20 cellular contexts compared by ENCODE assay signal in genomic region chr19:30071871-30072270, GRCh38.
A peak's percentile ranks its signal among the peaks of the same experiment; 100 is the strongest.
DNase-seq lines count a peak whose midpoint lies in the region; ATAC-seq, FAIRE-seq and TF ChIP-seq lines count a peak whose summit lies in the region.
"Had no signal": no experiment of that assay in that cellular context is flagged by ENCODE, and none has a peak within 500 bp of the region (broad histone marks: within the 10 kb centered on the region; RNA-seq: fewer than 3 reads in every experiment).

No MANE protein-coding gene starts in this region.

- no peak overlapping the region for H3K27ac ChIP-seq in RWPE2 (ENCODE audit: poor library complexity, severe bottlenecking)
- H3K27ac ChIP-seq in kidney (ENCODE audit: low read depth in 2 of 2, low read length in 2 of 2) = no peak overlapping the region
- H3K27ac ChIP-seq: 22Rv1, GM23248 had no signal

- peaks cover 11% of the 10 kb centered on the region for H3K27me3 ChIP-seq in RWPE2 (ENCODE audit: insufficient read depth, poor library complexity, severe bottlenecking)
- H3K27me3 ChIP-seq: BE2C had no signal

- no peaks in the 10 kb centered on the region for H3K9me3 ChIP-seq in RWPE2 (ENCODE audit: severe bottlenecking)
- H3K9me3 ChIP-seq in kidney (ENCODE audit: control insufficient read depth in 1 of 2, low read length in 2 of 2) = no peaks in the 10 kb centered on the region
- H3K9me3 ChIP-seq: BE2C had no signal

- H3K9ac ChIP-seq in kidney (ENCODE audit: low read length in 2 of 2) = no peak overlapping the region
- H3K9ac ChIP-seq: GM23248 had no signal

- intact Hi-C loops in kidney (cut with DNase I) (no loop called here), sciatic nerve (cut with DNase I) (no loop called here)

- H3K36me3 ChIP-seq in RWPE2 (ENCODE audit: low read depth) (no peaks in the 10 kb centered on the region), kidney (ENCODE audit: control insufficient read depth in 1 of 2, insufficient read depth in 2 of 2, low read length in 2 of 2) (no peaks in the 10 kb centered on the region)
- H3K36me3 ChIP-seq: BE2C had no signal

- ATAC-seq in RWPE2 (ENCODE audit: low read depth) = no peak
- no peak for ATAC-seq in sciatic nerve
- ATAC-seq: Panc1 had no signal

- H3K4me3 ChIP-seq in RWPE2 (ENCODE audit: severe bottlenecking) (no peak overlapping the region), kidney (ENCODE audit: low read length in 2 of 2) (no peak overlapping the region)
- H3K4me3 ChIP-seq: GM23248 had no signal

- no peak for TF ChIP-seq CTCF in RWPE2 (IDR thresholded peaks at IDR 0.05; ENCODE audit: poor library complexity, severe bottlenecking)
- no peak for TF ChIP-seq CTCF in kidney (IDR thresholded peaks at IDR 0.05; ENCODE audit: borderline replicate concordance, extremely low read depth, insufficient read depth)

- no peak for FAIRE-seq in kidney (lab: Jason Lieb, UNC)
- FAIRE-seq: G401.6 had no signal

- DNase-seq in activated CD4-positive, CD25-positive, alpha-beta regulatory T cell treated with anti-CD3 and anti-CD28 coated beads, Interleukin-2, amount 50 U/mL, for 72 hours = peak; percentile 14
- no peak for DNase-seq in activated CD4-positive, CD25-positive, alpha-beta regulatory T cell (lab: John Stamatoyannopoulos, UW)
- DNase-seq in RWPE2 (ENCODE audit: low spot score) (peak; percentile 15), kidney (peak; percentile 56), sciatic nerve (ENCODE audit: low spot score) (peak; percentile 50), T-helper 2 cell (no peak), cerebellum (ENCODE audit: low spot score) (no peak)
- no peak for DNase-seq in effector CD4-positive, alpha-beta T cell
- DNase-seq: BE2C; CD4-positive, alpha-beta memory T cell; GM23248; HFFc6; IMR-90; Karpas-422; MM.1S; NCI-H1694; SHP77 had no signal

- H3K4me1 ChIP-seq in RWPE2 (ENCODE audit: insufficient read depth, poor library complexity, severe bottlenecking) (no peaks in the 10 kb centered on the region), kidney (ENCODE audit: control insufficient read depth in 1 of 2, insufficient read depth in 1 of 2, low read depth in 1 of 2, low read length in 2 of 2) (no peaks in the 10 kb centered on the region)

Comparison
In these comparisons a context has a peak if more than half of its experiments do, and no peak if none do; other contexts are left out.
1. DNase-seq: peak in activated CD4-positive, CD25-positive, alpha-beta regulatory T cell treated with anti-CD3 and anti-CD28 coated beads, Interleukin-2, amount 50 U/mL, for 72 hours (single experiment), RWPE2 (single experiment), kidney (single experiment) and sciatic nerve (single experiment); none in activated CD4-positive, CD25-positive, alpha-beta regulatory T cell (0 of 4), T-helper 2 cell (0 of 5), effector CD4-positive, alpha-beta T cell (single experiment) and cerebellum (single experiment).